9 cellular contexts compared by ENCODE assay signal in the genomic region with DNA sequence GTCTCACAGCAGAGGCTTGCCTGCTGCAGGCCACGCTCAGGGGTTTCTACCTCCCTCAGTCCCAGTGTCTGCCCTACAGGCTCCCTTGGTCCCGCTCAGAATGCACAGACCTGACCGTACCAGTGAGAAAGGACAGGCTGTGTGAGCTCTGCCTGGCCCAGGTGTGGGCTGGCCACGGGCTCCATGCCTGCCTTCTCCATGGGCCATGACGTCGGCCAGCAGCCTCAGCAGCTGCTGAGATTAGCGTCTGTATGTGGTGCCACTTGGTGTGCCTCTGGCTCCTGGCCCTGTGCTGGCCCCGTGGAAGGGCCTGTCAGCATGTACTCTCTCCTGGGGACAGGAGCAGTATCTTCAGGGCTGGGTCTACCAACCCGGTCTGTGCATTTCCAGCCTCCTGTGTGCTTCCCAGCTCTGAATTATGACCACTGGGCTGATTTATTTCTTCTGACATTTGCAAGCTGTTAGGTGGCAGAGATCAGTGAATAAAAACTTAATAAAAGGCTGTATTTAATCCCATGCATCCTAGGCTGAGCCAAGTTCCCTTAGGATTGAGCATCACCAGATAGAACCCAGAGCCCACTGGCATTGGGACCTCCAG.
A peak's percentile ranks its signal among the peaks of the same experiment; 100 is the strongest.
DNase-seq lines count a peak whose midpoint lies in the region; TF ChIP-seq lines count a peak whose summit lies in the region.
"Had no signal": no experiment of that assay in that cellular context is flagged by ENCODE, and none has a peak within 500 bp of the region (broad histone marks: within the 10 kb centered on the region; RNA-seq: fewer than 3 reads in every experiment).

No MANE protein-coding gene starts in this region.

- H3K9me3 ChIP-seq in WERI-Rb-1 (ENCODE audit: severe bottlenecking), result no peaks in the 10 kb centered on the region
- no peaks in the 10 kb centered on the region for H3K9me3 ChIP-seq in iPS-15b (ENCODE audit: control insufficient read depth, insufficient read depth, low read length)
- H3K9me3 ChIP-seq in subcutaneous abdominal adipose tissue (ENCODE audit: control insufficient read depth in 5 of 5, low read length in 5 of 5), result no peaks in the 10 kb centered on the region
- H3K9me3 ChIP-seq: A549 had no signal

- in situ Hi-C loops in GM13976 (cut with MboI; ENCODE audit: low sequenced_read_pairs, unreplicated experiment), result no loop called here

- H3K27me3 ChIP-seq in WERI-Rb-1 (ENCODE audit: insufficient read depth, low read depth, severe bottlenecking) (no peaks in the 10 kb centered on the region), iPS-15b (ENCODE audit: control insufficient read depth, insufficient read depth, low read length) (no peaks in the 10 kb centered on the region), subcutaneous abdominal adipose tissue (ENCODE audit: control insufficient read depth in 5 of 5, insufficient read depth in 4 of 5, low read length in 5 of 5) (no peaks in the 10 kb centered on the region)

- H3K27ac ChIP-seq in WERI-Rb-1 (no peak overlapping the region), subcutaneous abdominal adipose tissue (ENCODE audit: low read depth, low read length) (peak overlapping the region; percentile 92)

- DNase-seq in NCI-H2107 (lab: John Stamatoyannopoulos, UW), result peak; percentile 10
- DNase-seq in NCI-H2107 treated with DMSO at 0.1 percent for 48 hours (lab: John Stamatoyannopoulos, UW; ENCODE audit: unreplicated experiment), result no peak
- peak; percentile 24 for DNase-seq in WERI-Rb-1
- no peak for DNase-seq in GM13976 (ENCODE audit: low spot score)
- no peak for DNase-seq in stimulated activated naive CD4-positive, alpha-beta T cell (lab: John Stamatoyannopoulos, UW)
- no peak for DNase-seq in activated gamma-delta T cell treated with Interleukin-2 at 50 U/mL for 16 hours

- H3K4me1 ChIP-seq in iPS-15b (ENCODE audit: control insufficient read depth, insufficient read depth, low read length) (peaks cover 4% of the 10 kb centered on the region), subcutaneous abdominal adipose tissue (ENCODE audit: control insufficient read depth in 5 of 5, insufficient read depth in 5 of 5, low read length in 5 of 5) (peaks cover 38 to 95% (median 92%) of the 10 kb centered on the region in 5 donors)

- TF ChIP-seq CTCF in WERI-Rb-1 (IDR thresholded peaks at IDR 0.05; ENCODE audit: low read depth, low read length), result no peak
- TF ChIP-seq CTCF in GM13976 (IDR thresholded peaks at IDR 0.05; ENCODE audit: borderline replicate concordance, control extremely low read depth, extremely low read depth, insufficient read depth, missing control alignments), result no peak

- H3K9ac ChIP-seq in iPS-15b (ENCODE audit: low read depth, low read length), result peak overlapping the region; percentile 54
- H3K9ac ChIP-seq in subcutaneous abdominal adipose tissue (ENCODE audit: low read length in 5 of 5), result peak overlapping the region in 3 of 5 donors; percentile 54 to 70 (median 60)

- H3K36me3 ChIP-seq in WERI-Rb-1, result no peaks in the 10 kb centered on the region; the same call in 1 of the 2 replicates
- H3K36me3 ChIP-seq in iPS-15b (ENCODE audit: control insufficient read depth, insufficient read depth, low read length), result peaks cover 3% of the 10 kb centered on the region
- peaks cover 0 to 14% (median 10%) of the 10 kb centered on the region in 5 donors for H3K36me3 ChIP-seq in subcutaneous abdominal adipose tissue (ENCODE audit: control insufficient read depth in 5 of 5, insufficient read depth in 5 of 5, low read length in 5 of 5)

- H3K4me3 ChIP-seq in WERI-Rb-1 (ENCODE audit: low read depth, low read length) (no peak overlapping the region), iPS-15b (ENCODE audit: low read depth, low read length) (no peak overlapping the region), subcutaneous abdominal adipose tissue (ENCODE audit: low read depth in 1 of 5, low read length in 5 of 5) (peak overlapping the region in 3 of 5 donors; percentile 31 to 54 (median 47))
- H3K4me3 ChIP-seq: A549 had no signal

Comparison
In these comparisons a context has a peak if more than half of its experiments do, and no peak if none do; other contexts are left out.
1. DNase-seq: peak in NCI-H2107 (single experiment) and WERI-Rb-1 (single experiment); none in NCI-H2107 treated with DMSO at 0.1 percent for 48 hours (single experiment), GM13976 (single experiment), stimulated activated naive CD4-positive, alpha-beta T cell (0 of 6) and activated gamma-delta T cell treated with Interleukin-2 at 50 U/mL for 16 hours (single experiment).
2. H3K4me3 ChIP-seq: peak in subcutaneous abdominal adipose tissue (3 of 5); none in WERI-Rb-1 (single experiment) and iPS-15b (single experiment).